ENCODE assay signal across 23 cellular contexts in the genomic region with DNA sequence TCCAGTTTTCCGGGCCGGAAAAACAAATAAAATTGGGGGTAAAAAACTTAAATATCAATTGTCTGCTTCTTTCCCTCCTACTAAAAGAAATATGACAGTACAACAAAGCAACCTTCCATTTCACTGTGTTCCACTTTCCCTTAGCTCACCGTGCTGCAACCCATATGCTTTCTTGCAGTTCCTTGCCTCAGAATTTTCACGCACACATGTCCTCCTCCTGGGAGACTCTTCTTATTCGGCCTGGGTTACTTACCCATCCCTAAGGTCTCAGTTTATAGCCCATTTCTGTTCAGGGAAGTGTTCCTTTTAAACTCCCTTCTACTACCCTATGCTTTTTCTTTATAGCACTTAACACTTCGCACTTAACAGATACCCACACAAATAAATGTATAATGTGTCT. TPM values are rescaled to one million over a fixed set of nuclear protein-coding genes. Genes with fewer than 3 reads are reported as not detected.
A peak's percentile ranks its signal among the peaks of the same experiment; 100 is the strongest.
DNase-seq lines count a peak whose midpoint lies in the region; ATAC-seq and TF ChIP-seq lines count a peak whose summit lies in the region.
"Had no signal": no experiment of that assay in that cellular context is flagged by ENCODE, and none has a peak within 500 bp of the region (broad histone marks: within the 10 kb centered on the region; RNA-seq: fewer than 3 reads in every experiment).

No MANE protein-coding gene starts in this region.

- POLR2A ChIA-PET in HCT116 (lab: Charles Lee) = no interaction called here

- H3K4me1 ChIP-seq in HCT116 (ENCODE audit: control insufficient read depth in 1 of 2, insufficient read depth in 2 of 2, low read length in 2 of 2) (peaks cover 0 to 17% of the 10 kb centered on the region in 2 experiments; a peak in 2 of 4 replicates), adipocyte (ENCODE audit: control insufficient read depth, insufficient read depth, low read length) (peaks cover 30% of the 10 kb centered on the region)

- no peaks in the 10 kb centered on the region for H4K20me1 ChIP-seq in HCT116 (ENCODE audit: insufficient read depth)

- H3K9me2 ChIP-seq in HCT116 (ENCODE audit: insufficient read depth) = no peaks in the 10 kb centered on the region

- DNase-seq in HCT116 (ENCODE audit: low read depth, low spot score) = no peak
- no peak for DNase-seq in adipocyte (ENCODE audit: low read depth)
- DNase-seq in fibroblast of peridontal ligament (ENCODE audit: extremely low read depth) = peak; percentile 34
- no peak for DNase-seq in GM19240 (ENCODE audit: insufficient read length, low spot score)
- no peak for DNase-seq in NCI-H2029 (lab: John Stamatoyannopoulos, UW)
- DNase-seq in omental fat pad (ENCODE audit: low spot score) = no peak
- DNase-seq: activated CD4-positive, alpha-beta memory T cell treated with anti-CD3 and anti-CD28 coated beads, Interleukin-2, amount 10 ng/mL, durations not matched to agents 7 days and 5 days; activated effector memory CD4-positive, alpha-beta T cell treated with anti-CD3 and anti-CD28 coated beads, Interleukin-2, amount 50 U/mL, for 16 hours; activated naive CD8-positive, alpha-beta T cell treated with anti-CD3 and anti-CD28 coated beads, Interleukin-2, amount 50 U/mL, for 24 hours; activated T-cell treated with anti-CD3 and anti-CD28 coated beads for 4 hours; COR-L47; DMS79 treated with DMSO at 0.1 percent for 48 hours; immature natural killer cell; mucosa of descending colon; NCI-H1048; NCI-H1930; NCI-H2227 treated with DMSO at 0.1 percent for 48 hours; NCI-H82; spleen; stimulated activated CD4-positive, alpha-beta T cell treated with anti-CD3 and anti-CD28 coated beads, Interleukin-4, amount 100 ng/mL, for 1 hour; stimulated activated naive CD4-positive, alpha-beta T cell treated with Interleukin-2 at 50 U/mL for 16 hours; T-helper 9 cell had no signal

- H3K79me2 ChIP-seq in HCT116 (ENCODE audit: insufficient read depth, low read length) = peaks cover 5% of the 10 kb centered on the region

- TF ChIP-seq CTCF in HCT116 (IDR thresholded peaks at IDR 0.05 in 2 of 3, conservative IDR thresholded peaks at IDR 0.05 in 1 of 3; ENCODE audit: borderline replicate concordance in 1 of 3, insufficient read depth in 1 of 3, low read depth in 2 of 3, low read length in 2 of 3) (no peak), omental fat pad (IDR thresholded peaks at IDR 0.05) (no peak)

- ATAC-seq in HCT116 (no peak), omental fat pad (ENCODE audit: low FRiP score) (no peak)
- ATAC-seq: activated naive CD8-positive, alpha-beta T cell treated with anti-CD3 and anti-CD28 coated beads, Interleukin-2, amount 50 U/mL, for 24 hours; mucosa of descending colon had no signal

- no peaks in the 10 kb centered on the region for H3K9me3 ChIP-seq in HCT116 (ENCODE audit: control insufficient read depth in 1 of 2, insufficient read depth in 1 of 2, low read depth in 1 of 2, low read length in 2 of 2)
- no peaks in the 10 kb centered on the region for H3K9me3 ChIP-seq in adipocyte (ENCODE audit: control insufficient read depth, low read length)
- H3K9me3 ChIP-seq: mucosa of descending colon, spleen had no signal

- CTCF ChIA-PET in HCT116 (lab: Charles Lee) = interaction anchor here (1.0 kb wide), 1 partner anchor 10 kb away, joined by 3 read pairs; no protein-coding TSS in a partner anchor

- H3K27me3 ChIP-seq in HCT116 (ENCODE audit: insufficient read depth, low read length) (no peaks in the 10 kb centered on the region), adipocyte (replicated peaks; ENCODE audit: control insufficient read depth, insufficient read depth, low read length) (no peaks in the 10 kb centered on the region)

- H3K9ac ChIP-seq in HCT116 (ENCODE audit: low read length) (no peak overlapping the region), adipocyte (ENCODE audit: low read length) (peak overlapping the region; percentile 1)

- H3K27ac ChIP-seq in HCT116 (ENCODE audit: low read depth, low read length) (no peak overlapping the region), temporal lobe (ENCODE audit: low read depth, low read length) (peak overlapping the region; percentile 30)
- H3K27ac ChIP-seq: spleen had no signal

- TF ChIP-seq POLR2A in HCT116 (IDR thresholded peaks at IDR 0.05; ENCODE audit: borderline replicate concordance, extremely low read depth, insufficient read depth, insufficient read length) = no peak

- BruUV-seq in HCT116 (replicated peaks; lab: Mats Ljungman, UMichigan) = no TSS peak

- no peak overlapping the region for H2AFZ ChIP-seq in HCT116 (ENCODE audit: low read depth, low read length, poor library complexity, severe bottlenecking)

- peak overlapping the region; percentile 40 for H3K4me2 ChIP-seq in HCT116 (ENCODE audit: low read length)

- H3K36me3 ChIP-seq in HCT116 (ENCODE audit: control insufficient read depth in 1 of 2, insufficient read depth in 2 of 2, low read length in 2 of 2) = peaks cover 0 to 2% of the 10 kb centered on the region in 2 experiments; a peak in 1 of 4 replicates
- no peaks in the 10 kb centered on the region for H3K36me3 ChIP-seq in adipocyte (ENCODE audit: control insufficient read depth, insufficient read depth, low read length, severe bottlenecking)
- H3K36me3 ChIP-seq: spleen had no signal

- no peak overlapping the region for H3K4me3 ChIP-seq in HCT116 (replicated peaks in 1 of 2; ENCODE audit: low read depth in 1 of 2, low read length in 2 of 2)
- H3K4me3 ChIP-seq in adipocyte (ENCODE audit: low read length) = no peak overlapping the region
- H3K4me3 ChIP-seq: mucosa of descending colon, spleen had no signal

- no peak for TF ChIP-seq RAD21 in HCT116 (IDR thresholded peaks at IDR 0.05; ENCODE audit: low read depth)

- RAD21 ChIA-PET in HCT116 (lab: Charles Lee; ENCODE audit: low non-redundant PET in 1 of 2, low total read pairs in 2 of 2, uncharacterized antibody in 2 of 2, unreplicated experiment in 2 of 2) = no interaction called here

- intact Hi-C loops in HCT116 (cut with micrococcal nuclease) = no loop called here

TF ChIP-seq in HCT116, 20 proteins besides CTCF, POLR2A, EP300 and RAD21 (continues in another document):
- no peak for TF ChIP-seq ZNF274 (IDR thresholded peaks at IDR 0.05; ENCODE audit: low read depth, low read length)
- no peak for TF ChIP-seq YY1 (IDR thresholded peaks at IDR 0.05; ENCODE audit: extremely low read depth, insufficient replicate concordance, low read depth, low read length)
- TF ChIP-seq ELF1 (IDR thresholded peaks at IDR 0.05; ENCODE audit: borderline replicate concordance, low read depth) = no peak
- no peak for TF ChIP-seq JUND (IDR thresholded peaks at IDR 0.05)
- no peak for TF ChIP-seq FOSL1 (IDR thresholded peaks at IDR 0.05; ENCODE audit: low read depth)
- no peak for TF ChIP-seq CEBPB (IDR thresholded peaks at IDR 0.05; ENCODE audit: low read depth)
- TF ChIP-seq POLR2AphosphoS5 (IDR thresholded peaks at IDR 0.05; ENCODE audit: low read depth, low read length) = no peak
- no peak for TF ChIP-seq ZFX (IDR thresholded peaks at IDR 0.05)
- no peak for TF ChIP-seq REST (IDR thresholded peaks at IDR 0.05; ENCODE audit: low read depth)
- TF ChIP-seq, protein P1, sequence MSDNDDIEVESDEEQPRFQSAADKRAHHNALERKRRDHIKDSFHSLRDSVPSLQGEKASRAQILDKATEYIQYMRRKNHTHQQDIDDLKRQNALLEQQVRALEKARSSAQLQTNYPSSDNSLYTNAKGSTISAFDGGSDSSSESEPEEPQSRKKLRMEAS (IDR thresholded peaks at IDR 0.05) = no peak
- TF ChIP-seq CBX3 (IDR thresholded peaks at IDR 0.05; ENCODE audit: low read depth) = no peak
- no peak for TF ChIP-seq ATF3 (IDR thresholded peaks at IDR 0.05)
- TF ChIP-seq SRF (IDR thresholded peaks at IDR 0.05; ENCODE audit: low read depth) = no peak
- no peak for TF ChIP-seq EZH2phosphoT487 (IDR thresholded peaks at IDR 0.05; ENCODE audit: borderline replicate concordance)
- TF ChIP-seq TCF7L2 (IDR thresholded peaks at IDR 0.05; ENCODE audit: borderline replicate concordance, extremely low read depth, insufficient read depth, insufficient read length) = no peak

RNA-seq across cellular contexts. Expression of gene MAGOHB, which starts 4.5 kb away (rescaled TPM):
- total RNA-seq in HCT116 (2021; ENCODE audit: unreplicated experiment) = 55.8 TPM
- 19.1 and 31.8 TPM in 2 replicates for polyA plus RNA-seq in HCT116 (2012)
- total RNA-seq in temporal lobe = 16.5 TPM
- 10 to 100 TPM in 1 of 4 donors, 1 to 10 TPM in 3; 4.9 to 12.6 (median 7.6) TPM for total RNA-seq in omental fat pad

RNA-seq across cellular contexts. Expression of gene STYK1, which starts 56.0 kb away (rescaled TPM):
- total RNA-seq in HCT116 (2021; ENCODE audit: unreplicated experiment) (4.4 TPM), temporal lobe (3.9 TPM), omental fat pad (under 1 TPM in 2 of 4 donors, not detected in 2; 0.32 to 0.56 TPM)
- polyA plus RNA-seq in HCT116 (2012) = 3.8 and 4.5 TPM in 2 replicates
